Comparison of ENCODE assay signal across 7 cellular contexts in genomic region chr18:14190776-14191442, GRCh38. TPM values are rescaled to one million over a fixed set of nuclear protein-coding genes. Genes with fewer than 3 reads are reported as not detected.
DNase-seq lines count a peak whose midpoint lies in the region; ATAC-seq, FAIRE-seq and TF ChIP-seq lines count a peak whose summit lies in the region.
"Not testable (repeated sequence)": the region's sequence is repeated elsewhere in the genome, so short reads cannot be mapped to it uniquely, and the experiment has no call there.

No MANE protein-coding gene starts in this region.

- TF ChIP-seq CTCF in bronchial epithelial cell (IDR thresholded peaks at IDR 0.05; ENCODE audit: insufficient read depth, low read length, severe bottlenecking), result not testable (repeated sequence)

- H3K36me3 ChIP-seq in bronchial epithelial cell (ENCODE audit: control insufficient read depth, insufficient read depth, low read length), result not testable (repeated sequence)

- H3K4me1 Mint-ChIP-seq in activated CD4-positive, alpha-beta T cell treated with anti-CD3 and anti-CD28 coated beads, Interleukin-2, amount 10 ng/mL, durations not matched to agents 24 days and 14 days, result peaks cover 19% of the 10 kb centered on the region

- not testable (repeated sequence) for H3K4me3 ChIP-seq in bronchial epithelial cell (ENCODE audit: low read depth, low read length)

- not testable (repeated sequence) for H3K36me3 Mint-ChIP-seq in activated CD4-positive, alpha-beta T cell treated with anti-CD3 and anti-CD28 coated beads, Interleukin-2, amount 10 ng/mL, durations not matched to agents 24 days and 14 days (ENCODE audit: low read depth)

- DNase-seq in activated CD4-positive, alpha-beta T cell treated with anti-CD3 and anti-CD28 coated beads, Interleukin-2, amount 10 ng/mL, durations not matched to agents 24 days and 14 days, result not testable (repeated sequence)
- DNase-seq in bronchial epithelial cell (ENCODE audit: low read depth), result peak; percentile 54

- H3K9me3 Mint-ChIP-seq in activated CD4-positive, alpha-beta T cell treated with anti-CD3 and anti-CD28 coated beads, Interleukin-2, amount 10 ng/mL, durations not matched to agents 24 days and 14 days, result not testable (repeated sequence)

- peak overlapping the region; percentile 19 for H3K4me3 Mint-ChIP-seq in activated CD4-positive, alpha-beta T cell treated with anti-CD3 and anti-CD28 coated beads, Interleukin-2, amount 10 ng/mL, durations not matched to agents 24 days and 14 days

- peak; percentile 98 for ATAC-seq in GM18867 (IDR thresholded peaks at IDR 0.05; ENCODE audit: unreplicated experiment)
- ATAC-seq in GM19467 (IDR thresholded peaks at IDR 0.05; ENCODE audit: unreplicated experiment), result peak; percentile 93
- peak; percentile 97 for ATAC-seq in HG02610 (IDR thresholded peaks at IDR 0.05; ENCODE audit: unreplicated experiment)
- peak; percentile 83 for ATAC-seq in HG03066 (IDR thresholded peaks at IDR 0.05; ENCODE audit: low read depth, unreplicated experiment)
- peak; percentile 76 for ATAC-seq in HG03460 (IDR thresholded peaks at IDR 0.05; ENCODE audit: unreplicated experiment)

- H3K27ac Mint-ChIP-seq in activated CD4-positive, alpha-beta T cell treated with anti-CD3 and anti-CD28 coated beads, Interleukin-2, amount 10 ng/mL, durations not matched to agents 24 days and 14 days, result peak overlapping the region; percentile 82

- not testable (repeated sequence) for FAIRE-seq in bronchial epithelial cell (lab: Jason Lieb, UNC)

- not testable (repeated sequence) for H3K27me3 Mint-ChIP-seq in activated CD4-positive, alpha-beta T cell treated with anti-CD3 and anti-CD28 coated beads, Interleukin-2, amount 10 ng/mL, durations not matched to agents 24 days and 14 days

- H3K27me3 ChIP-seq in bronchial epithelial cell (ENCODE audit: control insufficient read depth, insufficient read depth, low read length), result not testable (repeated sequence)

- intact Hi-C loops in activated CD4-positive, alpha-beta T cell treated with anti-CD3 and anti-CD28 coated beads, Interleukin-2, amount 10 ng/mL, durations not matched to agents 24 days and 14 days (cut with micrococcal nuclease), result loop anchor here (2.0 kb wide), 1 partner anchor 46 kb away; no protein-coding TSS in a partner anchor

RNA-seq across cellular contexts. Expression of gene ZNF519, which starts 58.7 kb away (rescaled TPM):
- 20.9 and 22.5 TPM in 2 replicates for total RNA-seq in activated CD4-positive, alpha-beta T cell treated with anti-CD3 and anti-CD28 coated beads, Interleukin-2, amount 10 ng/mL, durations not matched to agents 24 days and 14 days
- 0.64 and 1.3 TPM in 2 replicates for total RNA-seq in bronchial epithelial cell
